1 cellular context compared by ENCODE assay signal in the genomic region with DNA sequence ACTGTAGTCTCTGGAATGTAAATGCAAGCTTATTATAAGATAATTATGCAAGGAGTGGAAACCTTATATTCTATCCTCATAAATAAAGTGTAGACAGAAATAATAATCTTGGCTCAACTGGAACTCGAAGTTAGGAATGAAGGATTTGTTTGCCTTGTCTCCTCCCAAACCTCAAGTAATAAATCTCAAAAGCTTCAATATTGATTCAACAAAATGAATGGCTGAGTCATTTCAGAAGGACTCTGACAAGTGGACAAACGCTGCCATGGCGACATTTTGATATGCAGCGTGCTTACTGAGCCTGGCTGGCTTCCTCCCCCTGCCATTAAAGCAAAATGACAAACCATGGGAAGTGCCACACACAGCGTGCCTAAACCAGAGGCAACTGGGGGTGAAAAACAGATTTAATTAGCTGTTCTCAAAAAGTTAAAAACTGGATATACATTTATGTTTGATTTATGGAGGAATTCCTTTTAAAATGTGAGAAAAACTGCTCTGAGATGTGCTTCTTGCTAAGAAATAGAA.
TF ChIP-seq lines count a peak whose summit lies in the region.

No MANE protein-coding gene starts in this region.

TF ChIP-seq in HEK293, 187 proteins besides CTCF, POLR2A, EP300 and RAD21 (continued from another document and continues in another):
- TF ChIP-seq, protein P1, sequence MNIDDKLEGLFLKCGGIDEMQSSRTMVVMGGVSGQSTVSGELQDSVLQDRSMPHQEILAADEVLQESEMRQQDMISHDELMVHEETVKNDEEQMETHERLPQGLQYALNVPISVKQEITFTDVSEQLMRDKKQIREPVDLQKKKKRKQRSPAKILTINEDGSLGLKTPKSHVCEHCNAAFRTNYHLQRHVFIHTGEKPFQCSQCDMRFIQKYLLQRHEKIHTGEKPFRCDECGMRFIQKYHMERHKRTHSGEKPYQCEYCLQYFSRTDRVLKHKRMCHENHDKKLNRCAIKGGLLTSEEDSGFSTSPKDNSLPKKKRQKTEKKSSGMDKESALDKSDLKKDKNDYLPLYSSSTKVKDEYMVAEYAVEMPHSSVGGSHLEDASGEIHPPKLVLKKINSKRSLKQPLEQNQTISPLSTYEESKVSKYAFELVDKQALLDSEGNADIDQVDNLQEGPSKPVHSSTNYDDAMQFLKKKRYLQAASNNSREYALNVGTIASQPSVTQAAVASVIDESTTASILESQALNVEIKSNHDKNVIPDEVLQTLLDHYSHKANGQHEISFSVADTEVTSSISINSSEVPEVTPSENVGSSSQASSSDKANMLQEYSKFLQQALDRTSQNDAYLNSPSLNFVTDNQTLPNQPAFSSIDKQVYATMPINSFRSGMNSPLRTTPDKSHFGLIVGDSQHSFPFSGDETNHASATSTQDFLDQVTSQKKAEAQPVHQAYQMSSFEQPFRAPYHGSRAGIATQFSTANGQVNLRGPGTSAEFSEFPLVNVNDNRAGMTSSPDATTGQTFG (tag by site-specific recombination; IDR thresholded peaks at IDR 0.05; ENCODE audit: borderline replicate concordance) = no peak
- TF ChIP-seq ZEB2 (tag by site-specific recombination; IDR thresholded peaks at IDR 0.05) (peak; percentile 98), ZNF626 (tag by site-specific recombination; IDR thresholded peaks at IDR 0.05) (no peak), ZNF354C (tag by site-specific recombination; IDR thresholded peaks at IDR 0.05; ENCODE audit: borderline replicate concordance, low read depth) (no peak), ZNF248 (tag by site-specific recombination; IDR thresholded peaks at IDR 0.05) (no peak), ZNF629 (tag by site-specific recombination; IDR thresholded peaks at IDR 0.05) (peak; percentile 94), ZNF621 (tag by site-specific recombination; IDR thresholded peaks at IDR 0.05) (no peak), ZNF112 (tag by site-specific recombination; IDR thresholded peaks at IDR 0.05) (no peak), ZNF2 (tag by site-specific recombination; IDR thresholded peaks at IDR 0.05) (no peak), KLF8 (tag by site-specific recombination; IDR thresholded peaks at IDR 0.05) (peak; percentile 70; the same call in 1 of the 2 replicates), ZNF391 (tag by site-specific recombination; IDR thresholded peaks at IDR 0.05; ENCODE audit: borderline replicate concordance, low read depth) (peak; percentile 88; the same call in 1 of the 2 replicates), ZNF585B (tag by site-specific recombination; IDR thresholded peaks at IDR 0.05) (no peak), ZNF664 (tag by site-specific recombination; IDR thresholded peaks at IDR 0.05) (no peak), GFI1B (tag by site-specific recombination; IDR thresholded peaks at IDR 0.05) (peak; percentile 93), GLI4 (tag by site-specific recombination; IDR thresholded peaks at IDR 0.05) (no peak), KLF7 (tag by site-specific recombination; IDR thresholded peaks at IDR 0.05; ENCODE audit: borderline replicate concordance) (no peak), MYNN (tag by site-specific recombination; IDR thresholded peaks at IDR 0.05; ENCODE audit: borderline replicate concordance) (no peak), ZNF837 (tag by site-specific recombination; IDR thresholded peaks at IDR 0.05) (no peak), ZNF24 (tag by site-specific recombination; IDR thresholded peaks at IDR 0.05) (peak; percentile 98), ZBTB7A (tag by site-specific recombination; IDR thresholded peaks at IDR 0.05; ENCODE audit: low read depth) (no peak), ZNF423 (tag by site-specific recombination; IDR thresholded peaks at IDR 0.05) (no peak), ZNF211 (tag by site-specific recombination; IDR thresholded peaks at IDR 0.05; ENCODE audit: low read depth) (no peak), ZFP41 (tag by site-specific recombination; IDR thresholded peaks at IDR 0.05; ENCODE audit: borderline replicate concordance) (no peak), ZSCAN23 (tag by site-specific recombination; IDR thresholded peaks at IDR 0.05) (peak; percentile 47), GLIS1 (tag by site-specific recombination; IDR thresholded peaks at IDR 0.05) (peak; percentile 81), PRDM1 (tag by site-specific recombination; IDR thresholded peaks at IDR 0.05) (no peak), SP7 (tag by site-specific recombination; IDR thresholded peaks at IDR 0.05) (peak; percentile 98), ZNF202 (tag by site-specific recombination; IDR thresholded peaks at IDR 0.05; ENCODE audit: borderline replicate concordance) (no peak), ZNF677 (tag by site-specific recombination; IDR thresholded peaks at IDR 0.05) (no peak), ZNF433 (tag by site-specific recombination; IDR thresholded peaks at IDR 0.05; ENCODE audit: low read depth) (no peak), ZNF239 (tag by site-specific recombination; IDR thresholded peaks at IDR 0.05) (no peak), ZNF473 (tag by site-specific recombination; IDR thresholded peaks at IDR 0.05) (no peak), EGR2 (tag by site-specific recombination; IDR thresholded peaks at IDR 0.05; ENCODE audit: low read depth) (no peak), ZSCAN30 (tag by site-specific recombination; IDR thresholded peaks at IDR 0.05) (peak; percentile 56; the same call in 1 of the 2 replicates), ZNF16 (tag by site-specific recombination; IDR thresholded peaks at IDR 0.05; ENCODE audit: low read depth) (no peak)
- TF ChIP-seq, protein P2, sequence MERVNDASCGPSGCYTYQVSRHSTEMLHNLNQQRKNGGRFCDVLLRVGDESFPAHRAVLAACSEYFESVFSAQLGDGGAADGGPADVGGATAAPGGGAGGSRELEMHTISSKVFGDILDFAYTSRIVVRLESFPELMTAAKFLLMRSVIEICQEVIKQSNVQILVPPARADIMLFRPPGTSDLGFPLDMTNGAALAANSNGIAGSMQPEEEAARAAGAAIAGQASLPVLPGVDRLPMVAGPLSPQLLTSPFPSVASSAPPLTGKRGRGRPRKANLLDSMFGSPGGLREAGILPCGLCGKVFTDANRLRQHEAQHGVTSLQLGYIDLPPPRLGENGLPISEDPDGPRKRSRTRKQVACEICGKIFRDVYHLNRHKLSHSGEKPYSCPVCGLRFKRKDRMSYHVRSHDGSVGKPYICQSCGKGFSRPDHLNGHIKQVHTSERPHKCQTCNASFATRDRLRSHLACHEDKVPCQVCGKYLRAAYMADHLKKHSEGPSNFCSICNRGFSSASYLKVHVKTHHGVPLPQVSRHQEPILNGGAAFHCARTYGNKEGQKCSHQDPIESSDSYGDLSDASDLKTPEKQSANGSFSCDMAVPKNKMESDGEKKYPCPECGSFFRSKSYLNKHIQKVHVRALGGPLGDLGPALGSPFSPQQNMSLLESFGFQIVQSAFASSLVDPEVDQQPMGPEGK (tag by site-specific recombination; IDR thresholded peaks at IDR 0.05) = peak; percentile 58
- TF ChIP-seq, protein P3, sequence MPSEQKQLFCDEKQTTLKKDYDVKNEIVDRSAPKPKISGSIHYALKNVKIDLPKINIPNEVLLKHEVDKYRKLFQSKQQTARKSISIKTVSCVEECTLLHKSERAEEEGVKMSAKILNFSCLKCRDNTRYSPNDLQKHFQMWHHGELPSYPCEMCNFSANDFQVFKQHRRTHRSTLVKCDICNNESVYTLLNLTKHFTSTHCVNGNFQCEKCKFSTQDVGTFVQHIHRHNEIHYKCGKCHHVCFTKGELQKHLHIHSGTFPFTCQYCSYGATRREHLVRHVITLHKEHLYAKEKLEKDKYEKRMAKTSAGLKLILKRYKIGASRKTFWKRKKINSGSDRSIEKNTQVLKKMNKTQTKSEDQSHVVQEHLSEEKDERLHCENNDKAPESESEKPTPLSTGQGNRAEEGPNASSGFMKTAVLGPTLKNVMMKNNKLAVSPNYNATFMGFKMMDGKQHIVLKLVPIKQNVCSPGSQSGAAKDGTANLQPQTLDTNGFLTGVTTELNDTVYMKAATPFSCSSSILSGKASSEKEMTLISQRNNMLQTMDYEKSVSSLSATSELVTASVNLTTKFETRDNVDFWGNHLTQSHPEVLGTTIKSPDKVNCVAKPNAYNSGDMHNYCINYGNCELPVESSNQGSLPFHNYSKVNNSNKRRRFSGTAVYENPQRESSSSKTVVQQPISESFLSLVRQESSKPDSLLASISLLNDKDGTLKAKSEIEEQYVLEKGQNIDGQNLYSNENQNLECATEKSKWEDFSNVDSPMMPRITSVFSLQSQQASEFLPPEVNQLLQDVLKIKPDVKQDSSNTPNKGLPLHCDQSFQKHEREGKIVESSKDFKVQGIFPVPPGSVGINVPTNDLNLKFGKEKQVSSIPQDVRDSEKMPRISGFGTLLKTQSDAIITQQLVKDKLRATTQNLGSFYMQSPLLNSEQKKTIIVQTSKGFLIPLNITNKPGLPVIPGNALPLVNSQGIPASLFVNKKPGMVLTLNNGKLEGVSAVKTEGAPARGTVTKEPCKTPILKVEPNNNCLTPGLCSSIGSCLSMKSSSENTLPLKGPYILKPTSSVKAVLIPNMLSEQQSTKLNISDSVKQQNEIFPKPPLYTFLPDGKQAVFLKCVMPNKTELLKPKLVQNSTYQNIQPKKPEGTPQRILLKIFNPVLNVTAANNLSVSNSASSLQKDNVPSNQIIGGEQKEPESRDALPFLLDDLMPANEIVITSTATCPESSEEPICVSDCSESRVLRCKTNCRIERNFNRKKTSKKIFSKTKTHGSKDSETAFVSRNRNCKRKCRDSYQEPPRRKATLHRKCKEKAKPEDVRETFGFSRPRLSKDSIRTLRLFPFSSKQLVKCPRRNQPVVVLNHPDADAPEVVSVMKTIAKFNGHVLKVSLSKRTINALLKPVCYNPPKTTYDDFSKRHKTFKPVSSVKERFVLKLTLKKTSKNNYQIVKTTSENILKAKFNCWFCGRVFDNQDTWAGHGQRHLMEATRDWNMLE (tag by site-specific recombination; conservative IDR thresholded peaks at IDR 0.05; ENCODE audit: low read depth) = peak; percentile 52; the same call in 1 of the 2 replicates
- TF ChIP-seq, protein P4, sequence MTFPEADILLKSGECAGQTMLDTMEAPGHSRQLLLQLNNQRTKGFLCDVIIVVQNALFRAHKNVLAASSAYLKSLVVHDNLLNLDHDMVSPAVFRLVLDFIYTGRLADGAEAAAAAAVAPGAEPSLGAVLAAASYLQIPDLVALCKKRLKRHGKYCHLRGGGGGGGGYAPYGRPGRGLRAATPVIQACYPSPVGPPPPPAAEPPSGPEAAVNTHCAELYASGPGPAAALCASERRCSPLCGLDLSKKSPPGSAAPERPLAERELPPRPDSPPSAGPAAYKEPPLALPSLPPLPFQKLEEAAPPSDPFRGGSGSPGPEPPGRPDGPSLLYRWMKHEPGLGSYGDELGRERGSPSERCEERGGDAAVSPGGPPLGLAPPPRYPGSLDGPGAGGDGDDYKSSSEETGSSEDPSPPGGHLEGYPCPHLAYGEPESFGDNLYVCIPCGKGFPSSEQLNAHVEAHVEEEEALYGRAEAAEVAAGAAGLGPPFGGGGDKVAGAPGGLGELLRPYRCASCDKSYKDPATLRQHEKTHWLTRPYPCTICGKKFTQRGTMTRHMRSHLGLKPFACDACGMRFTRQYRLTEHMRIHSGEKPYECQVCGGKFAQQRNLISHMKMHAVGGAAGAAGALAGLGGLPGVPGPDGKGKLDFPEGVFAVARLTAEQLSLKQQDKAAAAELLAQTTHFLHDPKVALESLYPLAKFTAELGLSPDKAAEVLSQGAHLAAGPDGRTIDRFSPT (tag by site-specific recombination; IDR thresholded peaks at IDR 0.05) = no peak
- TF ChIP-seq, protein P5, sequence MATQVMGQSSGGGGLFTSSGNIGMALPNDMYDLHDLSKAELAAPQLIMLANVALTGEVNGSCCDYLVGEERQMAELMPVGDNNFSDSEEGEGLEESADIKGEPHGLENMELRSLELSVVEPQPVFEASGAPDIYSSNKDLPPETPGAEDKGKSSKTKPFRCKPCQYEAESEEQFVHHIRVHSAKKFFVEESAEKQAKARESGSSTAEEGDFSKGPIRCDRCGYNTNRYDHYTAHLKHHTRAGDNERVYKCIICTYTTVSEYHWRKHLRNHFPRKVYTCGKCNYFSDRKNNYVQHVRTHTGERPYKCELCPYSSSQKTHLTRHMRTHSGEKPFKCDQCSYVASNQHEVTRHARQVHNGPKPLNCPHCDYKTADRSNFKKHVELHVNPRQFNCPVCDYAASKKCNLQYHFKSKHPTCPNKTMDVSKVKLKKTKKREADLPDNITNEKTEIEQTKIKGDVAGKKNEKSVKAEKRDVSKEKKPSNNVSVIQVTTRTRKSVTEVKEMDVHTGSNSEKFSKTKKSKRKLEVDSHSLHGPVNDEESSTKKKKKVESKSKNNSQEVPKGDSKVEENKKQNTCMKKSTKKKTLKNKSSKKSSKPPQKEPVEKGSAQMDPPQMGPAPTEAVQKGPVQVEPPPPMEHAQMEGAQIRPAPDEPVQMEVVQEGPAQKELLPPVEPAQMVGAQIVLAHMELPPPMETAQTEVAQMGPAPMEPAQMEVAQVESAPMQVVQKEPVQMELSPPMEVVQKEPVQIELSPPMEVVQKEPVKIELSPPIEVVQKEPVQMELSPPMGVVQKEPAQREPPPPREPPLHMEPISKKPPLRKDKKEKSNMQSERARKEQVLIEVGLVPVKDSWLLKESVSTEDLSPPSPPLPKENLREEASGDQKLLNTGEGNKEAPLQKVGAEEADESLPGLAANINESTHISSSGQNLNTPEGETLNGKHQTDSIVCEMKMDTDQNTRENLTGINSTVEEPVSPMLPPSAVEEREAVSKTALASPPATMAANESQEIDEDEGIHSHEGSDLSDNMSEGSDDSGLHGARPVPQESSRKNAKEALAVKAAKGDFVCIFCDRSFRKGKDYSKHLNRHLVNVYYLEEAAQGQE (tag by site-specific recombination; IDR thresholded peaks at IDR 0.05) = no peak
- TF ChIP-seq, protein P6, sequence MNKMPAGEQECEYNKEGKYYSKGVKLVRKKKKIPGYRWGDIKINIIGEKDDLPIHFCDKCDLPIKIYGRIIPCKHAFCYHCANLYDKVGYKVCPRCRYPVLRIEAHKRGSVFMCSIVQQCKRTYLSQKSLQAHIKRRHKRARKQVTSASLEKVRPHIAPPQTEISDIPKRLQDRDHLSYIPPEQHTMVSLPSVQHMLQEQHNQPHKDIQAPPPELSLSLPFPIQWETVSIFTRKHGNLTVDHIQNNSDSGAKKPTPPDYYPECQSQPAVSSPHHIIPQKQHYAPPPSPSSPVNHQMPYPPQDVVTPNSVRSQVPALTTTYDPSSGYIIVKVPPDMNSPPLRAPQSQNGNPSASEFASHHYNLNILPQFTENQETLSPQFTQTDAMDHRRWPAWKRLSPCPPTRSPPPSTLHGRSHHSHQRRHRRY (tag by site-specific recombination; IDR thresholded peaks at IDR 0.05) = no peak
